In the genomic region with DNA sequence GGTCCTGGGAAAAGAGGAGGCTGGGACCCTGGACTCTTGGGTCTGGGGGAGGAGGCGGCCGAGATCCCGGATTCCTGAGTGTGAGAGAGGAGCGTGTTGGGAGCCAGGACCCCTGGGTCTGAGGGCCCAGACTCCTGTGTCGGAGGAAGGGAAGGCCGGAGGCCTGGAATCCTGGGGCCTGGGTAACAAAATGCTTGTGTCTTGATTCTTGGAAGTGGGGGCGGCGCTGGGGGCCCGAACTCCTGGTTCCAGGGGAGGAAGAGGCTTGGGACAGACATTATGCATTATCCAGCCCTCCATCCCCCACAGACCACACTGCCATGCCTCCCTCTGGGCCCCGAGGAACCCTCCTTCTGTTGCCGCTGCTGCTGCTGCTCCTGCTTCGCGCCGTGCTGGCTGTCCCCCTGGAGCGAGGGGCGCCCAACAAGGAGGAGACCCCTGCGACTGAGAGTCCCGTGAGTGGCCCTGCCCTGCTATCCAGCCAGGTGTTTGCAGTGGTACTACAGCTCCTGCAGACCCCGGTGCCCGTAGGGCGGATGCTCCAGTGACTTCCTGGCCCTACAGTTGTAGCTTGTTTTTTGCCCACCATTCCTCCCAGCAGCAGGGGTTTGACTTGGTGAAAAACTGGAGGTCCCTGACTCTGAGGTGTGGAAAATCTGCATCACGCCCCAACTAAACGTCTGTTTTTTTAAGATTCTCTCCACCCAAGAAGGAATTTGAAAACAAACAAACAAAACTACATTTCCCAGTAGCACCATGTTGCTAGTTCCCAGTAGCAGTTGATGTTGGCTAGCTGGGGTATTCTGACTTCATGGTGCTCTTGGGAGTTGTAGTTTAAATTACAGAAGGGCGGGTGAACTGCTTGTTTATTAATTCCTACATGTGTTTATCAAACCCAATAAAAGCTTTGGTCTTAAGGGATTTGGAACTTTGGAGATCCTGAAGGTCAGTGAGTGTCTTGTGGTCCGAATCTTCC, we compare ENCODE assay signal across 8 cellular contexts. TPM values are rescaled to one million over a fixed set of nuclear protein-coding genes. Genes with fewer than 3 reads are reported as not detected.
DNase-seq lines count a peak whose midpoint lies in the region; ATAC-seq and FAIRE-seq lines count a peak whose summit lies in the region.

No MANE protein-coding gene starts in this region.

- no peak overlapping the region for H2BK12ac ChIP-seq in trophoblast cell (ENCODE audit: low read length)

- peak overlapping the region; percentile 77 for H3K14ac ChIP-seq in trophoblast cell (ENCODE audit: low read length)

- H3K79me2 ChIP-seq in trophoblast cell (ENCODE audit: control insufficient read depth, insufficient read depth, low read length, poor library complexity): peaks cover 4% of the 10 kb centered on the region

- no peak overlapping the region for H2BK5ac ChIP-seq in trophoblast cell (ENCODE audit: low read depth, low read length, poor library complexity)

- H3K9ac ChIP-seq in trophoblast cell (ENCODE audit: low read length): peak overlapping the region; percentile 81

- H3K23ac ChIP-seq in trophoblast cell (ENCODE audit: low read length): no peak overlapping the region

- no peak overlapping the region for H3K27ac ChIP-seq in trophoblast cell (ENCODE audit: low read depth, low read length)

- peak overlapping the region; percentile 86 for H4K8ac ChIP-seq in trophoblast cell (ENCODE audit: low read depth, low read length)

- H3K4ac ChIP-seq in trophoblast cell (ENCODE audit: low read depth, low read length): peak overlapping the region; percentile 78

- H3K9me3 ChIP-seq in trophoblast cell (ENCODE audit: insufficient read depth, low read depth, low read length): no peaks in the 10 kb centered on the region

- peaks cover 18% of the 10 kb centered on the region for H3K4me1 Mint-ChIP-seq in activated T-helper 17 cell treated with anti-CD3 and anti-CD28 coated beads, Interleukin-2, amount 50 U/mL, for 72 hours

- peak overlapping the region; percentile 78 for H2AFZ ChIP-seq in trophoblast cell (ENCODE audit: insufficient read depth, low read length, poor library complexity)

- H3K4me3 Mint-ChIP-seq in activated T-helper 17 cell treated with anti-CD3 and anti-CD28 coated beads, Interleukin-2, amount 50 U/mL, for 72 hours: peak overlapping the region; percentile 96

- H4K91ac ChIP-seq in trophoblast cell (ENCODE audit: low read depth, low read length): peak overlapping the region; percentile 85

- no CpG with 5 or more reads among the region's 25 CpGs for WGBS in trophoblast cell (ENCODE audit: extremely low coverage, insufficient coverage, insufficient read length)

- FAIRE-seq in G401.6 (lab: Jason Lieb, UNC): peak; percentile 34

- peak overlapping the region; percentile 69 for H3K4me3 ChIP-seq in Jurkat, Clone E6-1 (ENCODE audit: low read length)
- H3K4me3 ChIP-seq in trophoblast cell (ENCODE audit: low read depth, low read length): peak overlapping the region; percentile 89

- H3K36me3 Mint-ChIP-seq in activated T-helper 17 cell treated with anti-CD3 and anti-CD28 coated beads, Interleukin-2, amount 50 U/mL, for 72 hours (ENCODE audit: low read depth): peaks cover 50% of the 10 kb centered on the region

- no peak for ATAC-seq in activated T-helper 17 cell treated with anti-CD3 and anti-CD28 coated beads, Interleukin-2, amount 50 U/mL, for 72 hours (replicated peaks)
- ATAC-seq in HG03460 (IDR thresholded peaks at IDR 0.05; ENCODE audit: unreplicated experiment): no peak
- no peak for ATAC-seq in GM18861 (IDR thresholded peaks at IDR 0.05; ENCODE audit: unreplicated experiment)

- H3K18ac ChIP-seq in trophoblast cell (ENCODE audit: low read length): peak overlapping the region; percentile 35

- no peaks in the 10 kb centered on the region for H3K27me3 ChIP-seq in trophoblast cell (ENCODE audit: insufficient read depth, low read length)

- H3K27me3 Mint-ChIP-seq in activated T-helper 17 cell treated with anti-CD3 and anti-CD28 coated beads, Interleukin-2, amount 50 U/mL, for 72 hours: no peaks in the 10 kb centered on the region

- H3K79me1 ChIP-seq in trophoblast cell (ENCODE audit: low read length): peaks cover 6% of the 10 kb centered on the region

- H3K4me2 ChIP-seq in trophoblast cell (ENCODE audit: low read length): peak overlapping the region; percentile 97

- H3K9me3 Mint-ChIP-seq in activated T-helper 17 cell treated with anti-CD3 and anti-CD28 coated beads, Interleukin-2, amount 50 U/mL, for 72 hours: no peaks in the 10 kb centered on the region

- H3K27ac Mint-ChIP-seq in activated T-helper 17 cell treated with anti-CD3 and anti-CD28 coated beads, Interleukin-2, amount 50 U/mL, for 72 hours: peak overlapping the region; percentile 98

- no peak for DNase-seq in Jurkat, Clone E6-1 (ENCODE audit: low read depth, low spot score)
- peak; percentile 18 for DNase-seq in globus pallidus (ENCODE audit: low spot score)
- DNase-seq in trophoblast cell: no peak
- no peak for DNase-seq in ureter (ENCODE audit: low spot score)

- H2AK5ac ChIP-seq in trophoblast cell (ENCODE audit: low read length): peak overlapping the region; percentile 12

- peak overlapping the region; percentile 59 for H4K12ac ChIP-seq in trophoblast cell (ENCODE audit: low read depth, low read length)

- peaks cover 8% of the 10 kb centered on the region in 2 experiments for H3K4me1 ChIP-seq in trophoblast cell (ENCODE audit: control insufficient read depth in 1 of 2, insufficient read depth in 2 of 2, low read length in 2 of 2)

- peaks cover 14 to 18% of the 10 kb centered on the region in 2 experiments for H3K36me3 ChIP-seq in trophoblast cell (ENCODE audit: control insufficient read depth in 1 of 2, insufficient read depth in 2 of 2, low read length in 2 of 2)

- peak overlapping the region; percentile 47 for H2BK120ac ChIP-seq in trophoblast cell (ENCODE audit: insufficient read depth, low read length, poor library complexity)

RNA-seq across cellular contexts. Expression of a gene that starts 0.7 kb away (rescaled TPM):
- polyA plus RNA-seq in Jurkat, Clone E6-1 (2012; ENCODE audit: insufficient read depth, insufficient read length): 71.9 TPM
- total RNA-seq in activated T-helper 17 cell treated with anti-CD3 and anti-CD28 coated beads, Interleukin-2, amount 50 U/mL, for 72 hours: 100 to 1,000 TPM; 158 to 184 TPM
- polyA plus RNA-seq in trophoblast cell (2013): 114 and 115 TPM in 2 replicates
- total RNA-seq in ureter: 232 TPM

RNA-seq across cellular contexts. Expression of a gene that starts 2.2 kb away (rescaled TPM):
- not detected for polyA plus RNA-seq in Jurkat, Clone E6-1 (2012; ENCODE audit: insufficient read depth, insufficient read length)
- not detected for total RNA-seq in activated T-helper 17 cell treated with anti-CD3 and anti-CD28 coated beads, Interleukin-2, amount 50 U/mL, for 72 hours
- 0.07 and 0.11 TPM in 2 replicates for polyA plus RNA-seq in trophoblast cell (2013)
- total RNA-seq in ureter: not detected

RNA-seq across cellular contexts. Expression of a gene that starts 28.5 kb away (rescaled TPM):
- polyA plus RNA-seq in Jurkat, Clone E6-1 (2012; ENCODE audit: insufficient read depth, insufficient read length): 12.3 TPM
- 100 to 1,000 TPM in 1 of 2 donors, 10 to 100 TPM in 1; 75.1 to 129 TPM for total RNA-seq in activated T-helper 17 cell treated with anti-CD3 and anti-CD28 coated beads, Interleukin-2, amount 50 U/mL, for 72 hours
- polyA plus RNA-seq in trophoblast cell (2013): 46.6 and 49.6 TPM in 2 replicates
- total RNA-seq in ureter: 56.2 TPM

RNA-seq across cellular contexts. Expression of a gene that starts 32.3 kb away (rescaled TPM):
- polyA plus RNA-seq in Jurkat, Clone E6-1 (2012; ENCODE audit: insufficient read depth, insufficient read length): 3.5 TPM
- 10 to 100 TPM in 1 of 2 donors, 1 to 10 TPM in 1; 6.5 to 17.6 TPM for total RNA-seq in activated T-helper 17 cell treated with anti-CD3 and anti-CD28 coated beads, Interleukin-2, amount 50 U/mL, for 72 hours
- 2.9 and 3.3 TPM in 2 replicates for polyA plus RNA-seq in trophoblast cell (2013)
- total RNA-seq in ureter: 23.0 TPM

RNA-seq across cellular contexts. Expression of a gene that starts 32.7 kb away (rescaled TPM):
- 8.0 TPM for polyA plus RNA-seq in Jurkat, Clone E6-1 (2012; ENCODE audit: insufficient read depth, insufficient read length)
- 1 to 10 TPM; 1.2 to 3.8 TPM for total RNA-seq in activated T-helper 17 cell treated with anti-CD3 and anti-CD28 coated beads, Interleukin-2, amount 50 U/mL, for 72 hours
- 0.18 and 0.23 TPM in 2 replicates for polyA plus RNA-seq in trophoblast cell (2013)
- total RNA-seq in ureter: not detected
